24 cellular contexts compared by ENCODE assay signal in the genomic region with DNA sequence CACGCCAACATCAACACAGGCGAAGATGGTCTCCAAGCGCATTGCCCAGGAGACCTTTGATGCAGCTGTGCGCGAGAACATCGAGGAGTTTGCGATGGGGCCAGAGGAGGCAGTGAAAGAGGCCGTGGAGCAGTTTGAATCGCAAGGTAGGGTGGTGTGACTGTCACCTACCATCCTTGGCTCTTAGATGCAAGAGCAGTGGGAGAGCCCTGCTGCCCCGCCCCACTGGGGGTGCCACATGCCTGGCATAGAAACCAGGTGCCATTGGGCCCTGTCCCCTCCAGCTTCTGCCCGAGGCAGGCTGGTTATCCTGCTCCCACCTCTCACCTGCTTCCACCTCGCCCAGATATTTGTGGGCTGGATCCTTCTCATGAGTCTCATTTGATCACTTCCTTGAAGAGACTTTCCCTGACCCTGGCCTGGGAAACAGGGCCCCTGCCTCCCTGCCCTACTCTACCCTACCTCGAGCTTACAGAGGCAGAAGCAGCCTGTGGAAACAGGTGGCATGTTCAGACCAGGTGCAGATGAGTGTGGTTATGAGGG.
"Had no signal": no experiment of that assay in that cellular context is flagged by ENCODE, and none has a peak within 500 bp of the region (broad histone marks: within the 10 kb centered on the region; RNA-seq: fewer than 3 reads in every experiment).

No MANE protein-coding gene starts in this region.

- H3K4me3 ChIP-seq: ascending aorta, breast epithelium, cardiac muscle cell, colonic mucosa had no signal

- H3K9me3 ChIP-seq: ascending aorta, breast epithelium, colonic mucosa had no signal

- H3K4me1 ChIP-seq: ascending aorta, colonic mucosa had no signal

- DNase-seq: activated CD4-positive, alpha-beta memory T cell treated with anti-CD3 and anti-CD28 coated beads for 36 hours; activated CD4-positive, alpha-beta T cell treated with anti-CD3 and anti-CD28 coated beads for 36 hours; activated CD4-positive, alpha-beta T cell treated with anti-CD3 and anti-CD28 coated beads, Interleukin-2, amount 10 ng/mL, durations not matched to agents 24 days and 14 days; activated CD4-positive, CD25-positive, alpha-beta regulatory T cell; activated CD4-positive, CD25-positive, alpha-beta regulatory T cell treated with anti-CD3 and anti-CD28 coated beads, Interleukin-2, amount 50 U/mL, for 72 hours; activated CD8-positive, alpha-beta memory T cell treated with anti-CD3 and anti-CD28 coated beads, Interleukin-2, amount 10 ng/mL, durations not matched to agents 7 days and 5 days; activated CD8-positive, alpha-beta memory T cell treated with anti-CD3 and anti-CD28 coated beads, Interleukin-2, amount 50 U/mL, for 4 hours; activated CD8-positive, alpha-beta T cell treated with anti-CD3 and anti-CD28 coated beads, Interleukin-2, amount 10 ng/mL, durations not matched to agents 7 days and 5 days; activated gamma-delta T cell; activated naive CD4-positive, alpha-beta T cell; activated naive CD4-positive, alpha-beta T cell treated with anti-CD3 and anti-CD28 coated beads, Interleukin-2, amount 10 ng/mL, durations not matched to agents 7 days and 5 days; activated naive CD8-positive, alpha-beta T cell treated with anti-CD3 and anti-CD28 coated beads, Interleukin-2, amount 10 ng/mL, durations not matched to agents 7 days and 5 days; activated T-cell treated with anti-CD3 and anti-CD28 coated beads, Interleukin-2, amount 50 U/mL, for 1 hour; activated T-cell treated with anti-CD3 and anti-CD28 coated beads, Interleukin-2, amount 50 U/mL, for 48 hours; central memory CD4-positive, alpha-beta T cell; cerebellar nuclear complex; colonic mucosa; effector CD8-positive, alpha-beta T cell; foreskin fibroblast; T-helper 2 cell had no signal

- H3K27me3 ChIP-seq: ascending aorta, breast epithelium, cardiac muscle cell, colonic mucosa had no signal

- H3K27ac ChIP-seq: ascending aorta, breast epithelium, cardiac muscle cell, colonic mucosa, epithelial cell of prostate had no signal

- H3K36me3 ChIP-seq: breast epithelium, colonic mucosa had no signal
